In genomic region chr5:172798422-172799215, GRCh38 we compare ENCODE assay signal across 8 cellular contexts. TPM values are rescaled to one million over a fixed set of nuclear protein-coding genes. Genes with fewer than 3 reads are reported as not detected.
DNase-seq lines count a peak whose midpoint lies in the region; ATAC-seq, FAIRE-seq and TF ChIP-seq lines count a peak whose summit lies in the region.

No MANE protein-coding gene starts in this region.

- H3K79me2 ChIP-seq in MM.1S (ENCODE audit: low read length) = no peaks in the 10 kb centered on the region

- H3K9me3 ChIP-seq in uterus (no peaks in the 10 kb centered on the region), MM.1S (replicated peaks; ENCODE audit: insufficient read depth, low read length) (no peaks in the 10 kb centered on the region), kidney (ENCODE audit: control insufficient read depth in 1 of 2, low read length in 2 of 2) (no peaks in the 10 kb centered on the region)

- DNase-seq in activated naive CD4-positive, alpha-beta T cell treated with anti-CD3 and anti-CD28 coated beads, Interleukin-2, amount 50 U/mL, for 72 hours (ENCODE audit: low spot score in 2 of 2) = no peak
- DNase-seq in activated naive CD4-positive, alpha-beta T cell treated with Interleukin-2 at 50 U/mL for 16 hours = no peak
- DNase-seq in astrocyte of the hippocampus (ENCODE audit: low read depth, low spot score) (peak; percentile 75), lower leg skin (ENCODE audit: low spot score in 2 of 2) (peak; percentile 72 to 88), uterus (peak; percentile 72 to 86), MM.1S (no peak), activated T-cell treated with anti-CD3 and anti-CD28 coated beads for 4 hours (no peak), kidney (no peak)

- H3K4me1 ChIP-seq in uterus (peaks cover 8 to 10% of the 10 kb centered on the region in 2 donors), MM.1S (ENCODE audit: low read length) (0 out of 2 replicates have a peak, but pooled peaks cover 4% of the 10 kb centered on the region), kidney (ENCODE audit: control insufficient read depth in 1 of 2, insufficient read depth in 1 of 2, low read depth in 1 of 2, low read length in 2 of 2) (peaks cover 0 to 9% of the 10 kb centered on the region in 2 donors)

- H3K36me3 Mint-ChIP-seq in activated naive CD4-positive, alpha-beta T cell treated with anti-CD3 and anti-CD28 coated beads, Interleukin-2, amount 50 U/mL, for 72 hours = no peaks in the 10 kb centered on the region

- no peaks in the 10 kb centered on the region for H3F3A ChIP-seq in MM.1S (ENCODE audit: insufficient read depth, low read length)

- peak overlapping the region; percentile 92 to 97 for H3K27ac ChIP-seq in uterus
- no peak overlapping the region for H3K27ac ChIP-seq in MM.1S (ENCODE audit: low read length)
- H3K27ac ChIP-seq in kidney (ENCODE audit: low read depth in 2 of 2, low read length in 2 of 2) = peak overlapping the region in 1 of 2 donors; percentile 17

- H3K36me3 ChIP-seq in uterus (no peaks in the 10 kb centered on the region), MM.1S (replicated peaks; ENCODE audit: insufficient read depth, low read length) (no peaks in the 10 kb centered on the region), kidney (ENCODE audit: control insufficient read depth in 1 of 2, insufficient read depth in 2 of 2, low read length in 2 of 2) (no peaks in the 10 kb centered on the region)

- intact Hi-C loops in lower leg skin (cut with DNase I; ENCODE audit: low total_unique reads) (no loop called here), uterus (cut with DNase I; ENCODE audit: low total_unique reads) (no loop called here), kidney (cut with DNase I) (no loop called here)

- no peak for TF ChIP-seq CTCF in lower leg skin (IDR thresholded peaks at IDR 0.05)
- no peak for TF ChIP-seq CTCF in uterus (IDR thresholded peaks at IDR 0.05)
- TF ChIP-seq CTCF in MM.1S (IDR thresholded peaks at IDR 0.05; ENCODE audit: low read length) = no peak
- no peak for TF ChIP-seq CTCF in kidney (IDR thresholded peaks at IDR 0.05; ENCODE audit: borderline replicate concordance, extremely low read depth, insufficient read depth)

- peak overlapping the region; percentile 19 to 21 for H3K27ac Mint-ChIP-seq in activated naive CD4-positive, alpha-beta T cell treated with anti-CD3 and anti-CD28 coated beads, Interleukin-2, amount 50 U/mL, for 72 hours

- no peak overlapping the region for H3K4me2 ChIP-seq in MM.1S (ENCODE audit: low read depth, low read length)

- H4K20me1 ChIP-seq in MM.1S (ENCODE audit: insufficient read depth, low read length) = no peaks in the 10 kb centered on the region

- no peaks in the 10 kb centered on the region for H3K9me3 Mint-ChIP-seq in activated naive CD4-positive, alpha-beta T cell treated with anti-CD3 and anti-CD28 coated beads, Interleukin-2, amount 50 U/mL, for 72 hours

- no peak overlapping the region for H2AFZ ChIP-seq in MM.1S (ENCODE audit: low read length)

- FAIRE-seq in kidney (lab: Jason Lieb, UNC) = no peak

- no peaks in the 10 kb centered on the region for H3K9me2 ChIP-seq in MM.1S (replicated peaks; ENCODE audit: insufficient read depth, low read length)

- TF ChIP-seq POLR2A in lower leg skin (IDR thresholded peaks at IDR 0.05) (no peak), uterus (IDR thresholded peaks at IDR 0.05) (no peak)

- peak; percentile 61 to 71 for ATAC-seq in activated naive CD4-positive, alpha-beta T cell treated with anti-CD3 and anti-CD28 coated beads, Interleukin-2, amount 50 U/mL, for 72 hours

- H3K4me3 ChIP-seq in lower leg skin (ENCODE audit: low read depth, poor library complexity, severe bottlenecking) = no peak overlapping the region
- H3K4me3 ChIP-seq in uterus = no peak overlapping the region
- no peak overlapping the region for H3K4me3 ChIP-seq in MM.1S (ENCODE audit: low read length)
- H3K4me3 ChIP-seq in kidney (ENCODE audit: low read length in 2 of 2) = no peak overlapping the region

- 66 to 69% methylated on average over 14 of the region's 14 CpGs for WGBS in lower leg skin, 2 donors

- H3K27me3 ChIP-seq in uterus (no peaks in the 10 kb centered on the region), MM.1S (replicated peaks; ENCODE audit: insufficient read depth, low read length) (no peaks in the 10 kb centered on the region)

- H3K9ac ChIP-seq in MM.1S (ENCODE audit: low read length) (no peak overlapping the region), kidney (ENCODE audit: low read length in 2 of 2) (no peak overlapping the region)

RNA-seq across cellular contexts. Expression of gene DUSP1, which starts 27.6 kb away (rescaled TPM):
- total RNA-seq in activated naive CD4-positive, alpha-beta T cell treated with anti-CD3 and anti-CD28 coated beads, Interleukin-2, amount 50 U/mL, for 72 hours = 10 to 100 TPM; 12.0 to 17.6 TPM
- total RNA-seq in lower leg skin (1,000 to 10,000 TPM in 3 of 4 donors, 100 to 1,000 TPM in 1; 811 to 2,389 (median 1,820) TPM), uterus (1,000 to 10,000 TPM in 1 of 4 donors, 100 to 1,000 TPM in 3; 189 to 2,046 (median 515) TPM), kidney (172 TPM)
- polyA plus RNA-seq in kidney (ENCODE audit: insufficient read depth, low read depth, low replicate concordance) = 298 TPM

RNA-seq across cellular contexts. Expression of gene ERGIC1, which starts 35.4 kb away (rescaled TPM):
- 10 to 100 TPM; 37.0 to 52.9 TPM for total RNA-seq in activated naive CD4-positive, alpha-beta T cell treated with anti-CD3 and anti-CD28 coated beads, Interleukin-2, amount 50 U/mL, for 72 hours
- total RNA-seq in lower leg skin (100 to 1,000 TPM in 1 of 4 donors, 10 to 100 TPM in 3; 62.9 to 114 (median 82.6) TPM), uterus (100 to 1,000 TPM in 1 of 4 donors, 10 to 100 TPM in 3; 34.8 to 130 (median 67.7) TPM), kidney (183 TPM)
- 88.0 TPM for polyA plus RNA-seq in kidney (ENCODE audit: insufficient read depth, low read depth, low replicate concordance)

Comparison
In these comparisons a context has a peak if more than half of its experiments do, and no peak if none do; other contexts are left out.
1. DNase-seq: peak in astrocyte of the hippocampus (single experiment), lower leg skin (2 of 2) and uterus (2 of 2); none in activated naive CD4-positive, alpha-beta T cell treated with anti-CD3 and anti-CD28 coated beads, Interleukin-2, amount 50 U/mL, for 72 hours (0 of 2), activated naive CD4-positive, alpha-beta T cell treated with Interleukin-2 at 50 U/mL for 16 hours (single experiment), MM.1S (single experiment), activated T-cell treated with anti-CD3 and anti-CD28 coated beads for 4 hours (single experiment) and kidney (single experiment).